ENCODE assay signal across 8 cellular contexts in genomic region chr10:110871236-110872084, GRCh38. TPM values are rescaled to one million over a fixed set of nuclear protein-coding genes. Genes with fewer than 3 reads are reported as not detected.
DNase-seq lines count a peak whose midpoint lies in the region; ATAC-seq and TF ChIP-seq lines count a peak whose summit lies in the region.

TSS of gene PDCD4 (plus strand) at chr10:110871928. CDS start at chr10:110876028, 4,100 bp downstream.

- H3K36me3 ChIP-seq in DOHH2 (ENCODE audit: control insufficient read depth, low read length) (peaks cover 28% of the 10 kb centered on the region), GM23338 (ENCODE audit: insufficient read depth) (no peaks in the 10 kb centered on the region), fibroblast of lung (ENCODE audit: control insufficient read depth, insufficient read depth, low read length) (no peaks in the 10 kb centered on the region)

- H3K4me1 ChIP-seq in DOHH2 (ENCODE audit: control insufficient read depth, low read length) (peaks cover 73% of the 10 kb centered on the region), GM23338 (ENCODE audit: insufficient read depth) (peaks cover 22% of the 10 kb centered on the region), fibroblast of lung (ENCODE audit: control insufficient read depth, extremely low read depth, insufficient read depth, low read length) (peaks cover 5% of the 10 kb centered on the region)

- H3K4me3 ChIP-seq in DOHH2 (ENCODE audit: low read length) (peak within 1 kb of the TSS; percentile 89), GM23338 (peak within 1 kb of the TSS; percentile 61), fibroblast of lung (replicated peaks in 1 of 4; ENCODE audit: control extremely low read depth in 1 of 4, insufficient read depth in 1 of 4, low read depth in 3 of 4, low read length in 4 of 4) (peak within 1 kb of the TSS; percentile 69 to 91 (median 86))

- H2AFZ ChIP-seq in GM23338 (peak within 1 kb of the TSS; percentile 86), fibroblast of lung (ENCODE audit: low read length) (peak within 1 kb of the TSS; percentile 95)

- peak within 1 kb of the TSS; percentile 90 for H3K4me3 Mint-ChIP-seq in GM23338
- H3K4me3 Mint-ChIP-seq in activated T-helper 2 cell treated with anti-CD3 and anti-CD28 coated beads, Interferon-gamma antibody, Interleukin-2, Interleukin-4, amounts not matched to agents 10 μg/mL and 5 μg/mL and 100 μg/mL, durations not matched to agents 14 hours and 24 hours and 36 hours (ENCODE audit: low read depth), result peak within 1 kb of the TSS; percentile 91
- H3K4me3 Mint-ChIP-seq in naive thymus-derived CD8-positive, alpha-beta T cell, result peak within 1 kb of the TSS; percentile 79 to 99 (median 96)

- peak within 1 kb of the TSS; percentile 94 for H3K27ac Mint-ChIP-seq in GM23338
- peak within 1 kb of the TSS; percentile 97 for H3K27ac Mint-ChIP-seq in activated T-helper 2 cell treated with anti-CD3 and anti-CD28 coated beads, Interferon-gamma antibody, Interleukin-2, Interleukin-4, amounts not matched to agents 10 μg/mL and 5 μg/mL and 100 μg/mL, durations not matched to agents 14 hours and 24 hours and 36 hours
- H3K27ac Mint-ChIP-seq in naive thymus-derived CD8-positive, alpha-beta T cell, result peak within 1 kb of the TSS; percentile 97 to 100 (median 99)

- peak; percentile 84 for ATAC-seq in GM23338
- ATAC-seq in naive thymus-derived CD8-positive, alpha-beta T cell, result peak; percentile 60 to 67

- H3F3A ChIP-seq in DOHH2 (ENCODE audit: control insufficient read depth, insufficient read depth) (peaks cover 15% of the 10 kb centered on the region), GM23338 (replicated peaks; ENCODE audit: low read depth) (no peaks in the 10 kb centered on the region)

- H3K36me3 Mint-ChIP-seq in GM23338 (ENCODE audit: low read depth), result no peaks in the 10 kb centered on the region; the same call in 2 of the 3 replicates
- H3K36me3 Mint-ChIP-seq in activated T-helper 2 cell treated with anti-CD3 and anti-CD28 coated beads, Interferon-gamma antibody, Interleukin-2, Interleukin-4, amounts not matched to agents 10 μg/mL and 5 μg/mL and 100 μg/mL, durations not matched to agents 14 hours and 24 hours and 36 hours (ENCODE audit: low read depth), result peaks cover 12% of the 10 kb centered on the region
- H3K36me3 Mint-ChIP-seq in naive thymus-derived CD8-positive, alpha-beta T cell, result peaks cover 0 to 16% (median 3%) of the 10 kb centered on the region in 3 donors

- peaks cover 6% of the 10 kb centered on the region for H3K27me3 Mint-ChIP-seq in GM23338 (ENCODE audit: insufficient read depth, low read depth, poor library complexity)
- no peaks in the 10 kb centered on the region for H3K27me3 Mint-ChIP-seq in activated T-helper 2 cell treated with anti-CD3 and anti-CD28 coated beads, Interferon-gamma antibody, Interleukin-2, Interleukin-4, amounts not matched to agents 10 μg/mL and 5 μg/mL and 100 μg/mL, durations not matched to agents 14 hours and 24 hours and 36 hours (ENCODE audit: low read depth)
- H3K27me3 Mint-ChIP-seq in naive thymus-derived CD8-positive, alpha-beta T cell, result no peaks in the 10 kb centered on the region

- peaks cover 25% of the 10 kb centered on the region for H3K4me1 Mint-ChIP-seq in GM23338
- peaks cover 46% of the 10 kb centered on the region for H3K4me1 Mint-ChIP-seq in activated T-helper 2 cell treated with anti-CD3 and anti-CD28 coated beads, Interferon-gamma antibody, Interleukin-2, Interleukin-4, amounts not matched to agents 10 μg/mL and 5 μg/mL and 100 μg/mL, durations not matched to agents 14 hours and 24 hours and 36 hours (ENCODE audit: low read depth)
- H3K4me1 Mint-ChIP-seq in naive thymus-derived CD8-positive, alpha-beta T cell, result peaks cover 34 to 81% (median 65%) of the 10 kb centered on the region in 4 donors

- TF ChIP-seq CTCF in DOHH2 (IDR thresholded peaks at IDR 0.05; ENCODE audit: low read depth, low read length, poor library complexity, severe bottlenecking) (no peak), GM23338 (conservative IDR thresholded peaks at IDR 0.05; ENCODE audit: low read depth in 2 of 2) (no peak), fibroblast of lung (conservative IDR thresholded peaks at IDR 0.05 in 1 of 2, IDR thresholded peaks at IDR 0.05 in 1 of 2; ENCODE audit: low read depth in 1 of 2, low read length in 2 of 2) (no peak)

- peak within 1 kb of the TSS; percentile 86 for H3K9ac ChIP-seq in fibroblast of lung (ENCODE audit: insufficient read depth, low read length)

- POLR2A ChIA-PET in naive thymus-derived CD8-positive, alpha-beta T cell (lab: Charles Lee), result interaction anchor here (0.5 to 3.1 kb wide), 20 partner anchors 10 to 661 kb away, joined by 3 to 87 read pairs (median 4); partner anchors contain the start of genes BBIP1 and SHOC2

- intact Hi-C loops in activated T-helper 2 cell treated with anti-CD3 and anti-CD28 coated beads, Interferon-gamma antibody, Interleukin-2, Interleukin-4, amounts not matched to agents 10 μg/mL and 5 μg/mL and 100 μg/mL, durations not matched to agents 14 hours and 24 hours and 36 hours (cut with micrococcal nuclease), result loop anchor here (1.0 to 10.0 kb wide), 8 partner anchors 15 to 804 kb away; partner anchors contain the start of genes BBIP1, SHOC2 and SMNDC1

- H3K79me2 ChIP-seq in DOHH2 (ENCODE audit: control insufficient read depth, low read length) (peaks cover 53% of the 10 kb centered on the region), GM23338 (replicated peaks; ENCODE audit: insufficient read depth) (peaks cover 13% of the 10 kb centered on the region), fibroblast of lung (ENCODE audit: control insufficient read depth, insufficient read depth, low read length) (peaks cover 9% of the 10 kb centered on the region)

- H4K20me1 ChIP-seq in DOHH2 (ENCODE audit: control insufficient read depth, insufficient read depth, low read depth, low read length) (no peaks in the 10 kb centered on the region), GM23338 (replicated peaks; ENCODE audit: insufficient read depth) (no peaks in the 10 kb centered on the region), fibroblast of lung (ENCODE audit: control insufficient read depth, extremely low read depth, insufficient read depth, low read length) (no peaks in the 10 kb centered on the region)

- H3K27ac ChIP-seq in DOHH2 (ENCODE audit: low read depth, low read length), result peak within 1 kb of the TSS; percentile 77
- peak within 1 kb of the TSS; percentile 95 for H3K27ac ChIP-seq in GM23338 (ENCODE audit: low read depth)
- peak within 1 kb of the TSS; percentile 75 for H3K27ac ChIP-seq in fibroblast of lung (ENCODE audit: insufficient read depth, low read length)

- H3K27me3 ChIP-seq in DOHH2 (ENCODE audit: control insufficient read depth, low read length) (no peaks in the 10 kb centered on the region), GM23338 (ENCODE audit: insufficient read depth) (no peaks in the 10 kb centered on the region), fibroblast of lung (ENCODE audit: control insufficient read depth, insufficient read depth, low read length) (no peaks in the 10 kb centered on the region)

- no peaks in the 10 kb centered on the region for H3K9me3 ChIP-seq in DOHH2 (ENCODE audit: control insufficient read depth, insufficient read depth, low read length)
- H3K9me3 ChIP-seq in fibroblast of lung (ENCODE audit: control insufficient read depth, insufficient read depth, low read depth, low read length), result no peaks in the 10 kb centered on the region

- H3K9me3 Mint-ChIP-seq in GM23338, result no peaks in the 10 kb centered on the region
- no peaks in the 10 kb centered on the region for H3K9me3 Mint-ChIP-seq in activated T-helper 2 cell treated with anti-CD3 and anti-CD28 coated beads, Interferon-gamma antibody, Interleukin-2, Interleukin-4, amounts not matched to agents 10 μg/mL and 5 μg/mL and 100 μg/mL, durations not matched to agents 14 hours and 24 hours and 36 hours
- H3K9me3 Mint-ChIP-seq in naive thymus-derived CD8-positive, alpha-beta T cell, result peaks cover 0 to 2% (median 0%) of the 10 kb centered on the region in 9 donors

- DNase-seq in GM23338 (ENCODE audit: low spot score), result peak; percentile 99
- peak; percentile 97 for DNase-seq in LHCN-M2 (ENCODE audit: low read depth)
- peak; percentile 91 for DNase-seq in RPMI8226
- peak; percentile 94 for DNase-seq in activated T-helper 2 cell treated with anti-CD3 and anti-CD28 coated beads, Interferon-gamma antibody, Interleukin-2, Interleukin-4, amounts not matched to agents 10 μg/mL and 5 μg/mL and 100 μg/mL, durations not matched to agents 14 hours and 24 hours and 36 hours (ENCODE audit: low spot score)
- peak; percentile 96 to 97 for DNase-seq in fibroblast of lung (ENCODE audit: low read depth in 2 of 2)
- peak; percentile 90 to 95 (median 92) for DNase-seq in naive thymus-derived CD8-positive, alpha-beta T cell
- peak; percentile 84 to 95 (median 89) for DNase-seq in stimulated activated naive CD4-positive, alpha-beta T cell (lab: John Stamatoyannopoulos, UW)

- peak within 1 kb of the TSS; percentile 85 for H3K4me2 ChIP-seq in DOHH2 (ENCODE audit: low read length)
- peak within 1 kb of the TSS; percentile 82 for H3K4me2 ChIP-seq in GM23338
- peak within 1 kb of the TSS; percentile 97 for H3K4me2 ChIP-seq in fibroblast of lung (ENCODE audit: extremely low read depth, insufficient read depth, low read length)

- H3K9me2 ChIP-seq in DOHH2 (replicated peaks; ENCODE audit: control insufficient read depth, low read length) (no peaks in the 10 kb centered on the region), GM23338 (ENCODE audit: insufficient read depth) (no peaks in the 10 kb centered on the region)

RNA-seq across cellular contexts. Expression of gene PDCD4, which starts in this region (rescaled TPM):
- total RNA-seq in GM23338 (2014; rRNA removed; shearing (Covaris generic)), result 9.2 and 10.1 TPM in 2 replicates
- polyA plus RNA-seq in GM23338 (2016; fragmentation: Nextera tagmentation; extraction: Ambion mirVana) (13.7 and 18.0 TPM in 2 replicates), fibroblast of lung (48.5 and 54.6 TPM in 2 replicates)
- total RNA-seq in LHCN-M2 (2014; rRNA removed) (17.7 and 40.0 TPM in 2 replicates), fibroblast of lung (61.4 and 83.7 TPM in 2 replicates)
- 58.7 TPM for polyA plus RNA-seq in LHCN-M2 (2012)
- 60.4 and 67.7 TPM in 2 replicates for total RNA-seq in activated T-helper 2 cell treated with anti-CD3 and anti-CD28 coated beads, Interferon-gamma antibody, Interleukin-2, Interleukin-4, amounts not matched to agents 10 μg/mL and 5 μg/mL and 100 μg/mL, durations not matched to agents 14 hours and 24 hours and 36 hours
- polyA plus RNA-seq in fibroblast of lung (2012), result 56.6 and 59.0 TPM in 2 replicates
- polyA minus RNA-seq in fibroblast of lung (ENCODE audit: low replicate concordance), result 3.8 and 6.1 TPM in 2 replicates
- 100 to 1,000 TPM; 361 to 367 TPM for total RNA-seq in naive thymus-derived CD8-positive, alpha-beta T cell
- polyA plus RNA-seq in naive thymus-derived CD8-positive, alpha-beta T cell, result 100 to 1,000 TPM; 318 to 385 (median 341) TPM

Comparison
In these comparisons a context has a peak if more than half of its experiments do, and no peak if none do; other contexts are left out.
1. Peak in every context shown above with its lines: DNase-seq, ATAC-seq, H3K4me3 ChIP-seq and H3K27ac ChIP-seq.